Comparison of ENCODE assay signal across 16 cellular contexts in genomic region chr3:173876476-173876875, GRCh38.
DNase-seq lines count a peak whose midpoint lies in the region; ATAC-seq and TF ChIP-seq lines count a peak whose summit lies in the region.
"Had no signal": no experiment of that assay in that cellular context is flagged by ENCODE, and none has a peak within 500 bp of the region (broad histone marks: within the 10 kb centered on the region; RNA-seq: fewer than 3 reads in every experiment).

No MANE protein-coding gene starts in this region.

- H3K27ac ChIP-seq in 22Rv1 (no peak overlapping the region), GM23248 (no peak overlapping the region), RWPE2 (ENCODE audit: poor library complexity, severe bottlenecking) (no peak overlapping the region), foreskin keratinocyte (no peak overlapping the region)
- H3K27ac ChIP-seq: dorsolateral prefrontal cortex, RWPE1, suprapubic skin had no signal

- peak; percentile 26 for DNase-seq in GM23248
- no peak for DNase-seq in RWPE2 (ENCODE audit: low spot score)
- DNase-seq in foreskin keratinocyte = no peak
- DNase-seq in activated T-cell treated with anti-CD3 and anti-CD28 coated beads, Interleukin-2, amount 50 U/mL, for 1 hour = no peak
- no peak for DNase-seq in G401 (ENCODE audit: low spot score)
- DNase-seq in NCI-H1930 (lab: John Stamatoyannopoulos, UW) = no peak
- DNase-seq: activated CD4-positive, alpha-beta T cell treated with anti-CD3 and anti-CD28 coated beads for 48 hours; activated T-cell treated with anti-CD3 and anti-CD28 coated beads, Interleukin-2, amount 50 U/mL, for 72 hours; DMS153; dorsolateral prefrontal cortex; islet precursor cell; T-helper 17 cell had no signal

- no peak overlapping the region for H2AFZ ChIP-seq in GM23248

- no peaks in the 10 kb centered on the region for H3F3A ChIP-seq in GM23248 (ENCODE audit: insufficient read depth)

- no peak overlapping the region for H3K9ac ChIP-seq in GM23248

- H3K4me3 ChIP-seq in GM23248 (no peak overlapping the region), RWPE2 (ENCODE audit: severe bottlenecking) (no peak overlapping the region)
- H3K4me3 ChIP-seq: dorsolateral prefrontal cortex, suprapubic skin had no signal

- in situ Hi-C loops in GM23248 (cut with MboI) = no loop called here
- in situ Hi-C loops in G401 (cut with HindIII; ENCODE audit: low sequenced_read_pairs) = no loop called here

- ATAC-seq in RWPE2 (ENCODE audit: low read depth) (no peak), foreskin keratinocyte (no peak), HG02938 (IDR thresholded peaks at IDR 0.05; ENCODE audit: unreplicated experiment) (no peak)
- ATAC-seq: activated T-cell treated with anti-CD3 and anti-CD28 coated beads, Interleukin-2, amount 50 U/mL, for 72 hours; T-helper 17 cell had no signal

- no peaks in the 10 kb centered on the region for H4K20me1 ChIP-seq in GM23248 (ENCODE audit: insufficient read depth)

- no peaks in the 10 kb centered on the region for H3K27me3 ChIP-seq in GM23248 (replicated peaks; ENCODE audit: insufficient read depth)
- H3K27me3 ChIP-seq in RWPE2 (ENCODE audit: insufficient read depth, poor library complexity, severe bottlenecking) = peaks cover 3% of the 10 kb centered on the region
- no peaks in the 10 kb centered on the region for H3K27me3 ChIP-seq in foreskin keratinocyte
- H3K27me3 ChIP-seq: dorsolateral prefrontal cortex, suprapubic skin had no signal

- no peaks in the 10 kb centered on the region for H3K9me2 ChIP-seq in GM23248 (ENCODE audit: insufficient read depth)

- H3K9me3 ChIP-seq in GM23248 (ENCODE audit: low read depth) (no peaks in the 10 kb centered on the region), RWPE2 (ENCODE audit: severe bottlenecking) (no peaks in the 10 kb centered on the region)
- H3K9me3 ChIP-seq: suprapubic skin had no signal

- no peaks in the 10 kb centered on the region for H3K79me2 ChIP-seq in GM23248 (ENCODE audit: insufficient read depth)

- TF ChIP-seq CTCF in 22Rv1 (IDR thresholded peaks at IDR 0.05) (peak; percentile 41), RWPE2 (IDR thresholded peaks at IDR 0.05; ENCODE audit: poor library complexity, severe bottlenecking) (peak; percentile 22), foreskin keratinocyte (conservative IDR thresholded peaks at IDR 0.05) (peak; percentile 35)

- H3K4me2 ChIP-seq in GM23248 (ENCODE audit: unreplicated experiment) = no peak overlapping the region

- H3K4me1 ChIP-seq in GM23248 (ENCODE audit: insufficient read depth) (no peaks in the 10 kb centered on the region), RWPE2 (ENCODE audit: insufficient read depth, poor library complexity, severe bottlenecking) (no peaks in the 10 kb centered on the region), foreskin keratinocyte (no peaks in the 10 kb centered on the region)
- H3K4me1 ChIP-seq: suprapubic skin had no signal

- H3K36me3 ChIP-seq in GM23248 (ENCODE audit: low read depth) (no peaks in the 10 kb centered on the region), RWPE2 (ENCODE audit: low read depth) (no peaks in the 10 kb centered on the region)
- H3K36me3 ChIP-seq: suprapubic skin had no signal
